8 cellular contexts compared by ENCODE assay signal in the genomic region with DNA sequence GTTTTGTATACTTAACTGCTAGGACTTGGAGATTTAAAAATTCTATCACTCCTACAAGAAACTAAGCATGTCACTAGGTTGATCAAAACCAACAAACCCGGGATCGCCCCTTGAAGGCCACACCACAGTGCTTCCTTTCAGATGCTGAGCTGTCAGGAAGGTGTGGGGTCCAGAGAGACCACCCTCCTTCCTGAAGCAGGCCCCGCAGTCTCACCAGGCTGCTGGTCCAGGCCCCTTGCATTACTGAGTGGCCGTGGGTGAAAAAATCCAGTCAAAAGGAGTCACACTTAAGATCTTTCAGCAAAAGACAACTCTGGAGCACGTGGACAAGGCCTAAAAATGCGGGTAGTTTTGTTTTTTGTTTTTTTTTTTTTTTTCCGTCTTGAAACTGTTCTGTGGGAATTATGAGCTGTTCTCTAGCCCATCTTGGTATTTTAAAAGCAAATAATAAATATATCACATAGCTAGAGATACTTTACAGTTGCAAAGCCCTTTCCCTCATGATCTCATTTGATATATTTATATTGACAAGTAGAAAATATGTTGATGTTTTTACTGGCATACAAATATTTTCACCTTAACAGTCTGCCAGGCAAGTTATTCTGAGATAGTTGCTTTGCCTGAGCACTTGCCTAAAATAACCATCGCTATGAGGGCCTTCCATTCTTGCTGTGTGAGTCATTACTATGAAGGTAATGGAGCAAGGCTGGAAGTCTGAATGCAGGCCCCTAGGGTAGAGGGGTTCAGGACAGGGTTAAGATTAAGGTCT.
DNase-seq lines count a peak whose midpoint lies in the region; ATAC-seq, FAIRE-seq and TF ChIP-seq lines count a peak whose summit lies in the region.

No MANE protein-coding gene starts in this region.

- no peaks in the 10 kb centered on the region for H3K79me2 ChIP-seq in mammary epithelial cell (ENCODE audit: insufficient read depth, low read length)

- peak overlapping the region in 4 of 8 donors; percentile 22 to 76 (median 39) for H3K27ac Mint-ChIP-seq in CD8-positive, alpha-beta memory T cell

- no peak overlapping the region for H3K4me3 ChIP-seq in mammary epithelial cell (replicated peaks in 1 of 3; ENCODE audit: insufficient read depth in 1 of 3, low read depth in 2 of 3, low read length in 3 of 3)
- no peak overlapping the region for H3K4me3 ChIP-seq in tibial artery
- H3K4me3 ChIP-seq in CD8-positive, alpha-beta memory T cell (ENCODE audit: low read length): no peak overlapping the region

- BruUV-seq in mammary epithelial cell (replicated peaks; lab: Mats Ljungman, UMichigan): no TSS peak

- TF ChIP-seq CTCF in mammary epithelial cell (conservative IDR thresholded peaks at IDR 0.05 in 1 of 2, IDR thresholded peaks at IDR 0.05 in 1 of 2; ENCODE audit: extremely low read depth in 1 of 2, insufficient read depth in 1 of 2, low read depth in 1 of 2, low read length in 2 of 2) (no peak), tibial artery (IDR thresholded peaks at IDR 0.05) (no peak)

- peak; percentile 16 for FAIRE-seq in HTR-8/SVneo (lab: Jason Lieb, UNC)

- H3K36me3 Mint-ChIP-seq in CD8-positive, alpha-beta memory T cell: peaks cover 17 to 80% (median 39%) of the 10 kb centered on the region in 3 donors

- DNase-seq in HTR-8/SVneo (ENCODE audit: insufficient read length, low spot score) (peak; percentile 71), mammary epithelial cell (peak; percentile 54), iris pigment epithelial cell (ENCODE audit: low read depth) (peak; percentile 81), tibial artery (no peak), globus pallidus (ENCODE audit: low spot score) (no peak)
- DNase-seq in CD8-positive, alpha-beta memory T cell: no peak
- no peak for DNase-seq in activated CD4-positive, CD25-positive, alpha-beta regulatory T cell (lab: John Stamatoyannopoulos, UW)

- POLR2A ChIA-PET in CD8-positive, alpha-beta memory T cell (lab: Charles Lee): no interaction called here

- no peak overlapping the region for H3K4me3 Mint-ChIP-seq in CD8-positive, alpha-beta memory T cell

- H3K4me2 ChIP-seq in mammary epithelial cell (ENCODE audit: insufficient read depth, low read depth, low read length): peak overlapping the region; percentile 32

- peaks cover 0 to 9% (median 2%) of the 10 kb centered on the region in 3 donors for H3K4me1 Mint-ChIP-seq in CD8-positive, alpha-beta memory T cell

- no peak overlapping the region for H3K27ac ChIP-seq in mammary epithelial cell (ENCODE audit: insufficient read depth, low read depth, low read length)
- peak overlapping the region; percentile 73 to 81 for H3K27ac ChIP-seq in tibial artery
- H3K27ac ChIP-seq in CD8-positive, alpha-beta memory T cell (ENCODE audit: low read depth, low read length): no peak overlapping the region

- no peak overlapping the region for H3K9ac ChIP-seq in mammary epithelial cell (ENCODE audit: insufficient read depth, low read length)

- no peaks in the 10 kb centered on the region for H4K20me1 ChIP-seq in mammary epithelial cell (ENCODE audit: insufficient read depth, low read length)

- H3K4me1 ChIP-seq in mammary epithelial cell (ENCODE audit: insufficient read depth, low read length) (peaks cover 13% of the 10 kb centered on the region), tibial artery (peaks cover 0 to 80% (median 54%) of the 10 kb centered on the region in 4 donors)
- H3K4me1 ChIP-seq in CD8-positive, alpha-beta memory T cell (ENCODE audit: insufficient read depth, low read length): no peaks in the 10 kb centered on the region

- dilution Hi-C loops in mammary epithelial cell (cut with HindIII; ENCODE audit: low sequenced_read_pairs): no loop called here

- H3K9me3 ChIP-seq in mammary epithelial cell (replicated peaks; ENCODE audit: insufficient read depth, low read length): no peaks in the 10 kb centered on the region
- H3K9me3 ChIP-seq in tibial artery: no peaks in the 10 kb centered on the region
- H3K9me3 ChIP-seq in CD8-positive, alpha-beta memory T cell (ENCODE audit: low read length): no peaks in the 10 kb centered on the region

- in situ Hi-C loops in mammary epithelial cell (cut with MboI; ENCODE audit: low sequenced_read_pairs in 2 of 2): no loop called here

- no peaks in the 10 kb centered on the region for H3K36me3 ChIP-seq in mammary epithelial cell (ENCODE audit: insufficient read depth, low read length)
- peaks cover 8 to 14% (median 12%) of the 10 kb centered on the region in 3 donors for H3K36me3 ChIP-seq in tibial artery
- H3K36me3 ChIP-seq in CD8-positive, alpha-beta memory T cell (ENCODE audit: insufficient read depth, low read length): no peaks in the 10 kb centered on the region

- H3K9me3 Mint-ChIP-seq in CD8-positive, alpha-beta memory T cell: no peaks in the 10 kb centered on the region

- no peak for ATAC-seq in GM21447 (IDR thresholded peaks at IDR 0.05; ENCODE audit: unreplicated experiment)

- H3K27me3 ChIP-seq in mammary epithelial cell (ENCODE audit: insufficient read depth, low read length) (no peaks in the 10 kb centered on the region), tibial artery (no peaks in the 10 kb centered on the region)
- H3K27me3 ChIP-seq in CD8-positive, alpha-beta memory T cell (ENCODE audit: insufficient read depth, low read length, poor library complexity, severe bottlenecking): no peaks in the 10 kb centered on the region

- H2AFZ ChIP-seq in mammary epithelial cell (ENCODE audit: low read depth, low read length): no peak overlapping the region

- no peaks in the 10 kb centered on the region for H3K27me3 Mint-ChIP-seq in CD8-positive, alpha-beta memory T cell

- CTCF ChIA-PET in mammary epithelial cell (lab: Charles Lee; ENCODE audit: low non-redundant PET): interaction anchor here (0.7 kb wide), 1 partner anchor 707 kb away, joined by 9 read pairs; no protein-coding TSS in a partner anchor
- CTCF ChIA-PET in CD8-positive, alpha-beta memory T cell (lab: Charles Lee): interaction anchor here (0.6 to 1.3 kb wide), 3 partner anchors 37 to 399 kb away, joined by 3 to 4 read pairs (median 4); no protein-coding TSS in a partner anchor

- WGBS in mammary epithelial cell (ENCODE audit: low coverage, missing lambda C conversion rate): 62% methylated on average over 8 of the region's 8 CpGs

- intact Hi-C loops in mammary epithelial cell (cut with micrococcal nuclease) (no loop called here), tibial artery (cut with DNase I; ENCODE audit: low total_unique reads) (loop anchor here (5.0 to 10.0 kb wide), 2 partner anchors 57 to 145 kb away; a partner anchor contains a TSS)

Comparison
In these comparisons a context has a peak if more than half of its experiments do, and no peak if none do; other contexts are left out.
1. DNase-seq: peak in HTR-8/SVneo (single experiment), mammary epithelial cell (single experiment) and iris pigment epithelial cell (single experiment); none in tibial artery (0 of 2), CD8-positive, alpha-beta memory T cell (0 of 5), globus pallidus (single experiment) and activated CD4-positive, CD25-positive, alpha-beta regulatory T cell (0 of 4).
2. H3K27ac ChIP-seq: peak in tibial artery (2 of 2); none in mammary epithelial cell (single experiment) and CD8-positive, alpha-beta memory T cell (single experiment).